ENCODE assay signal across 11 cellular contexts in the genomic region with DNA sequence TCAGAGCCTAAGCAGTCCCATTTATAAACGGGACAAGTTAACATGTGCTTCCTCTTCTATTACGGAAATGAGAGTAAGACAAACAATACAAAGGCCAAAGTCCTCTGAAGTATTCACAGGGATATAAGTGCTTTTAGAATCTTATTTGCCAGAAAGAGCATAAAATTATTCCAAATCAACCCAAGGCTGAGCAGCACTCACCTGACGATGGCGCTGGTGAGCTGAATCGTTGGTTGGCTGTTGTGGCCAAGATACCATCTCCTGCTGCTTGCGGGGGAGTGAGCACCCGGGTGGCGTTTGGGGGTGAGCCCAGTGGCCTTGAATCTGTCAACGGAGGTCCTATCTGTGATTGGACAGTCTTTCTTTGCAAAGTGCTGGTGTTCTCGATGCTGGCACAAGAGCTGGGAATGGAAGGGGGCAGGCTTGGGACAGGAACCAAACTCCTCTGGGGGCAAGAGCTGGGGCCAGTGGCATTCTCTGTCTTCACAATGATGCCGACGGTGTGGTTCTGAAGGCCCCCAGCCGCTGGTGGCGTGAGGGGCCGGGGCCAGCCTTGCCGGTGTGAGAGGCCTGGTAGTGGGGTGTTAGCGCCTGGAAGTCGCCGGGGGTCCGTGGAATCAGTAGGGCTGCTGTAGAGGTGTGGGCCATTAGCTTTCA. TPM values are rescaled to one million over a fixed set of nuclear protein-coding genes. Genes with fewer than 3 reads are reported as not detected.
DNase-seq lines count a peak whose midpoint lies in the region; ATAC-seq and TF ChIP-seq lines count a peak whose summit lies in the region.
"Had no signal": no experiment of that assay in that cellular context is flagged by ENCODE, and none has a peak within 500 bp of the region (broad histone marks: within the 10 kb centered on the region; RNA-seq: fewer than 3 reads in every experiment).

No MANE protein-coding gene starts in this region.

- H3K4ac ChIP-seq in mesenchymal stem cell (ENCODE audit: low read depth in 1 of 2, low read length in 2 of 2) = no peak overlapping the region

- H3K79me1 ChIP-seq in mesenchymal stem cell (replicated peaks; ENCODE audit: low read length, poor library complexity, severe bottlenecking) = peaks cover 44% of the 10 kb centered on the region

- H3K27me3 ChIP-seq in brain microvascular endothelial cell (replicated peaks) (no peaks in the 10 kb centered on the region), mesenchymal stem cell (ENCODE audit: control insufficient read depth in 1 of 2, insufficient read depth in 1 of 2, low read length in 2 of 2) (no peaks in the 10 kb centered on the region)
- H3K27me3 ChIP-seq: adrenal gland, pancreas had no signal

- H2BK120ac ChIP-seq in mesenchymal stem cell (ENCODE audit: low read depth, low read length) = no peak overlapping the region

- H3K27ac ChIP-seq in brain microvascular endothelial cell = no peak overlapping the region
- no peak overlapping the region for H3K27ac ChIP-seq in mesenchymal stem cell (ENCODE audit: low read length, poor library complexity, severe bottlenecking)

- ATAC-seq in HG02970 (IDR thresholded peaks at IDR 0.05; ENCODE audit: low FRiP score, unreplicated experiment) (no peak), HG03460 (IDR thresholded peaks at IDR 0.05; ENCODE audit: unreplicated experiment) (no peak)

- peak; percentile 14 for TF ChIP-seq CTCF in HFF-Myc (IDR thresholded peaks at IDR 0.05; ENCODE audit: low read depth, low read length, missing control alignments)
- peak; percentile 55 for TF ChIP-seq CTCF in brain microvascular endothelial cell (IDR thresholded peaks at IDR 0.05; ENCODE audit: low read depth, low read length, missing control alignments)
- TF ChIP-seq CTCF in GM13976 (IDR thresholded peaks at IDR 0.05; ENCODE audit: borderline replicate concordance, control extremely low read depth, extremely low read depth, insufficient read depth, missing control alignments) = no peak

- H3K9me3 ChIP-seq in mesenchymal stem cell (ENCODE audit: control insufficient read depth, low read length) = no peaks in the 10 kb centered on the region
- H3K9me3 ChIP-seq: adrenal gland, pancreas had no signal

- H3K9ac ChIP-seq in mesenchymal stem cell (ENCODE audit: low read length) = peak overlapping the region; percentile 31

- no peak overlapping the region for H2AFZ ChIP-seq in mesenchymal stem cell (ENCODE audit: low read depth, low read length)

- no peak overlapping the region for H3K4me2 ChIP-seq in mesenchymal stem cell (ENCODE audit: low read length, poor library complexity, severe bottlenecking)

- H3K23ac ChIP-seq in mesenchymal stem cell (ENCODE audit: low read length in 2 of 2) = no peak overlapping the region

- DNase-seq in Ammon's horn (ENCODE audit: low spot score) (peak; percentile 28), HFF-Myc (ENCODE audit: extremely low read depth, low read depth) (no peak), brain microvascular endothelial cell (no peak), mesenchymal stem cell (no peak), NCI-H2081 (lab: John Stamatoyannopoulos, UW) (no peak), GM13976 (ENCODE audit: low spot score) (no peak)
- DNase-seq: DMS79, pancreas had no signal

- no peak overlapping the region for H2AK5ac ChIP-seq in mesenchymal stem cell (ENCODE audit: low read length, severe bottlenecking)

- no peak overlapping the region for H2BK5ac ChIP-seq in mesenchymal stem cell (ENCODE audit: low read depth, low read length, poor library complexity, severe bottlenecking)

- no peak overlapping the region for H4K91ac ChIP-seq in mesenchymal stem cell (ENCODE audit: low read length)

- H3K14ac ChIP-seq in mesenchymal stem cell (ENCODE audit: low read length in 2 of 2) = no peak overlapping the region

- no peak overlapping the region for H3K18ac ChIP-seq in mesenchymal stem cell (ENCODE audit: low read depth in 1 of 2, low read length in 2 of 2)

- H3K36me3 ChIP-seq in brain microvascular endothelial cell (replicated peaks) = peaks cover 98% of the 10 kb centered on the region
- peaks cover 80 to 91% of the 10 kb centered on the region in 2 experiments for H3K36me3 ChIP-seq in mesenchymal stem cell (ENCODE audit: control insufficient read depth in 1 of 2, insufficient read depth in 2 of 2, low read depth in 1 of 2, low read length in 2 of 2)

- no peak overlapping the region for H4K8ac ChIP-seq in mesenchymal stem cell (ENCODE audit: low read length)

- in situ Hi-C loops in brain microvascular endothelial cell (cut with HindIII; ENCODE audit: low pct_ligation_motif_present, low sequenced_read_pairs) = no loop called here
- in situ Hi-C loops in GM13976 (cut with MboI; ENCODE audit: low sequenced_read_pairs, unreplicated experiment) = no loop called here

- peaks cover 2% of the 10 kb centered on the region for H3K4me1 ChIP-seq in mesenchymal stem cell (ENCODE audit: control insufficient read depth, insufficient read depth, low read depth, low read length)

- 95% methylated on average over 19 of the region's 20 CpGs for WGBS in mesenchymal stem cell

- H3K4me3 ChIP-seq in HFF-Myc (replicated peaks; ENCODE audit: low read depth, low read length) = no peak overlapping the region
- H3K4me3 ChIP-seq in brain microvascular endothelial cell (ENCODE audit: low read depth, low read length) = no peak overlapping the region
- H3K4me3 ChIP-seq in mesenchymal stem cell (ENCODE audit: insufficient read depth in 1 of 2, low read depth in 1 of 2, low read length in 2 of 2) = no peak overlapping the region
- H3K4me3 ChIP-seq: adrenal gland, pancreas had no signal

- H2BK15ac ChIP-seq in mesenchymal stem cell (ENCODE audit: low read depth, poor library complexity, severe bottlenecking) = no peak overlapping the region

- no peak overlapping the region for H2BK12ac ChIP-seq in mesenchymal stem cell (ENCODE audit: low read length in 2 of 2)

RNA-seq across cellular contexts. Expression of a gene that starts 9.5 kb away (rescaled TPM):
- polyA plus RNA-seq in mesenchymal stem cell (2013, experiment 1 of 2) = 1.8 TPM
- polyA plus RNA-seq in mesenchymal stem cell (2013, experiment 2 of 2) = 1.7 TPM

RNA-seq across cellular contexts. Expression of a gene that starts 14.9 kb away (rescaled TPM):
- 70.2 TPM for polyA plus RNA-seq in mesenchymal stem cell (2013, experiment 1 of 2)
- 65.0 TPM for polyA plus RNA-seq in mesenchymal stem cell (2013, experiment 2 of 2)

RNA-seq across cellular contexts. Expression of a gene that starts 38.9 kb away (rescaled TPM):
- 22.4 TPM for polyA plus RNA-seq in mesenchymal stem cell (2013, experiment 1 of 2)
- 20.9 TPM for polyA plus RNA-seq in mesenchymal stem cell (2013, experiment 2 of 2)

RNA-seq across cellular contexts. Expression of a gene that starts 57.6 kb away (rescaled TPM):
- polyA plus RNA-seq in mesenchymal stem cell (2013, experiment 1 of 2) = 25.6 TPM
- 25.3 TPM for polyA plus RNA-seq in mesenchymal stem cell (2013, experiment 2 of 2)
